In the genomic region with DNA sequence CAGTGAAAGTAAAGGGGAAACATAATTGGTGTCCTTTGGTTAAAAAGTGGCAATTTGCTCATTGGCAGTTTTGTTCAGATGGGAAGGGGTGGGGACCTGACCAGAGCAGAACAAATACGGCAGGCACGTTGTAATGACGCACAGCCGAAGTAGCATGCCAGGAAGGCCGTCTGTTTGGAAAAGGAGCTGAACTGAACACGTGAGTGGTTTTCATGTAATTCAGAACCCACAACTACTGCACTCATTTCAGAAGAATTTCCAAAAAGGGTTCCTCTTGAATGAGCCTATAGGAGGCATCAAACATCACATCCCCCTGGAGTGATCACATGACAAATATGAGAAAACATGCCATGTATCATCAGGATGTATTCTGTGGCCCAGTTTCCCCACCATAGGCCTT, we compare ENCODE assay signal across 16 cellular contexts. TPM values are rescaled to one million over a fixed set of nuclear protein-coding genes. Genes with fewer than 3 reads are reported as not detected.
DNase-seq lines count a peak whose midpoint lies in the region; ATAC-seq and FAIRE-seq lines count a peak whose summit lies in the region.
"Had no signal": no experiment of that assay in that cellular context is flagged by ENCODE, and none has a peak within 500 bp of the region (broad histone marks: within the 10 kb centered on the region; RNA-seq: fewer than 3 reads in every experiment).

No MANE protein-coding gene starts in this region.

- H3K9me3 ChIP-seq in adipocyte (ENCODE audit: control insufficient read depth, low read length): no peaks in the 10 kb centered on the region
- no peaks in the 10 kb centered on the region for H3K9me3 ChIP-seq in small intestine (ENCODE audit: control insufficient read depth, low read depth)

- H3K36me3 ChIP-seq in adipocyte (ENCODE audit: control insufficient read depth, insufficient read depth, low read length, severe bottlenecking) (no peaks in the 10 kb centered on the region), small intestine (ENCODE audit: control insufficient read depth in 2 of 2, insufficient read depth in 2 of 2, low read length in 2 of 2) (no peaks in the 10 kb centered on the region)

- H3K27me3 ChIP-seq in adipocyte (replicated peaks; ENCODE audit: control insufficient read depth, insufficient read depth, low read length) (no peaks in the 10 kb centered on the region), small intestine (ENCODE audit: control insufficient read depth in 2 of 2, insufficient read depth in 2 of 2, low read length in 2 of 2) (no peaks in the 10 kb centered on the region)

- H3K4me3 ChIP-seq in adipocyte (ENCODE audit: low read length) (no peak overlapping the region), small intestine (ENCODE audit: low read depth in 1 of 2, low read length in 2 of 2) (no peak overlapping the region)
- H3K4me3 ChIP-seq: GM12878 had no signal

- no peak for ATAC-seq in stimulated activated naive CD8-positive, alpha-beta T cell treated with anti-CD3 and anti-CD28 coated beads, Interleukin-15, Interleukin-2, amounts not matched to agents 100 U/mL and 50 U/mL, for 24 hours
- ATAC-seq in GM18858 (IDR thresholded peaks at IDR 0.05; ENCODE audit: unreplicated experiment): no peak
- ATAC-seq: activated naive CD4-positive, alpha-beta T cell treated with anti-CD3 and anti-CD28 coated beads, Interleukin-2, amount 50 U/mL, for 72 hours; GM12878; stimulated activated naive CD8-positive, alpha-beta T cell treated with anti-CD3 and anti-CD28 coated beads, Interleukin-15, amount 100 ng/mL, for 72 hours had no signal

- WGBS in small intestine, 3 donors: 63 to 84% (median 82%) methylated on average over 6 of the region's 6 CpGs

- DNase-seq in ELR (ENCODE audit: low read depth) (peak; percentile 83), adipocyte (ENCODE audit: low read depth) (peak; percentile 83), glomerular visceral epithelial cell (ENCODE audit: extremely low spot score) (peak; percentile 90), small intestine (no peak), SKM-1 (lab: John Stamatoyannopoulos, UW; ENCODE audit: unreplicated experiment) (no peak), T-helper 9 cell (no peak)
- no peak for DNase-seq in stimulated activated naive CD8-positive, alpha-beta T cell treated with anti-CD3 and anti-CD28 coated beads, Interleukin-15, Interleukin-2, amounts not matched to agents 100 U/mL and 50 U/mL, for 24 hours
- DNase-seq: GOT3; NCI-H524; posterior cingulate gyrus; RPMI8226; stimulated activated naive CD8-positive, alpha-beta T cell treated with anti-CD3 and anti-CD28 coated beads, Interleukin-15, amount 100 ng/mL, for 72 hours had no signal

- FAIRE-seq in small intestine (lab: Jason Lieb, UNC): no peak
- FAIRE-seq: D721Med, GM12878 had no signal

- H3K4me1 ChIP-seq in adipocyte (ENCODE audit: control insufficient read depth, insufficient read depth, low read length) (peaks cover 59% of the 10 kb centered on the region), small intestine (ENCODE audit: control insufficient read depth in 2 of 2, insufficient read depth in 1 of 2, low read depth in 1 of 2, low read length in 1 of 2) (no peaks in the 10 kb centered on the region)

- peak overlapping the region; percentile 12 to 43 for H3K27ac ChIP-seq in small intestine (ENCODE audit: low read depth in 1 of 2, low read length in 1 of 2)

- H3K9ac ChIP-seq in adipocyte (ENCODE audit: low read length): peak overlapping the region; percentile 59

RNA-seq across cellular contexts. Expression of a gene that starts 42.9 kb away (rescaled TPM):
- polyA plus RNA-seq in small intestine: 10 to 100 TPM in 2 of 3 donors, 1 to 10 TPM in 1; 2.5 to 29.4 (median 17.3) TPM

Comparison
In these comparisons a context has a peak if more than half of its experiments do, and no peak if none do; other contexts are left out.
1. DNase-seq: peak in ELR (single experiment), adipocyte (single experiment) and glomerular visceral epithelial cell (single experiment); none in small intestine (single experiment), stimulated activated naive CD8-positive, alpha-beta T cell treated with anti-CD3 and anti-CD28 coated beads, Interleukin-15, Interleukin-2, amounts not matched to agents 100 U/mL and 50 U/mL, for 24 hours (single experiment), SKM-1 (single experiment) and T-helper 9 cell (single experiment).